ENCODE assay signal across 19 cellular contexts in genomic region chr10:62162261-62162660, GRCh38.
DNase-seq lines count a peak whose midpoint lies in the region; TF ChIP-seq lines count a peak whose summit lies in the region.
"Had no signal": no experiment of that assay in that cellular context is flagged by ENCODE, and none has a peak within 500 bp of the region (broad histone marks: within the 10 kb centered on the region; RNA-seq: fewer than 3 reads in every experiment).

No MANE protein-coding gene starts in this region.

- H3K4me1 Mint-ChIP-seq in MCF 10A (ENCODE audit: insufficient read depth, unreplicated experiment) = no peaks in the 10 kb centered on the region
- peaks cover 46% of the 10 kb centered on the region for H3K4me1 Mint-ChIP-seq in dendritic cell treated with granulocyte-macrophage colony-stimulating factor and Interleukin-4, amounts not matched to agents 40 ng/mL and 50 ng/mL, for 4 days (ENCODE audit: low read depth)

- H3K4me3 Mint-ChIP-seq in MCF 10A (ENCODE audit: unreplicated experiment) = no peak overlapping the region
- no peak overlapping the region for H3K4me3 Mint-ChIP-seq in dendritic cell treated with granulocyte-macrophage colony-stimulating factor and Interleukin-4, amounts not matched to agents 40 ng/mL and 50 ng/mL, for 4 days
- H3K4me3 Mint-ChIP-seq: CD14-positive monocyte; CD4-positive, alpha-beta memory T cell; GM23338; H9 had no signal

- H3K9ac ChIP-seq in mammary epithelial cell (ENCODE audit: insufficient read depth, low read length) = no peak overlapping the region
- H3K9ac ChIP-seq in trophoblast cell (ENCODE audit: low read length) = no peak overlapping the region
- H3K9ac ChIP-seq: BLaER1 treated with 17β-estradiol and CSF1 and Interleukin-3, amounts not matched to agents 10 nM and 100 nM had no signal

- no peaks in the 10 kb centered on the region for H3K79me2 ChIP-seq in mammary epithelial cell (ENCODE audit: insufficient read depth, low read length)
- H3K79me2 ChIP-seq in trophoblast cell (ENCODE audit: control insufficient read depth, insufficient read depth, low read length, poor library complexity) = no peaks in the 10 kb centered on the region

- no peak overlapping the region for H2AK5ac ChIP-seq in trophoblast cell (ENCODE audit: low read length)

- H4K12ac ChIP-seq in trophoblast cell (ENCODE audit: low read depth, low read length) = no peak overlapping the region

- BruUV-seq in mammary epithelial cell (replicated peaks; lab: Mats Ljungman, UMichigan) = no TSS peak
- no TSS peak for BruUV-seq in MCF 10A (replicated peaks; lab: Mats Ljungman, UMichigan)

- no peaks in the 10 kb centered on the region for H4K20me1 ChIP-seq in mammary epithelial cell (ENCODE audit: insufficient read depth, low read length)
- H4K20me1 ChIP-seq: BLaER1 treated with 17β-estradiol and CSF1 and Interleukin-3, amounts not matched to agents 10 nM and 100 nM had no signal

- H3K4me1 ChIP-seq in mammary epithelial cell (ENCODE audit: insufficient read depth, low read length) (no peaks in the 10 kb centered on the region), trophoblast cell (ENCODE audit: control insufficient read depth in 1 of 2, insufficient read depth in 2 of 2, low read length in 2 of 2) (no peaks in the 10 kb centered on the region), adrenal gland (replicated peaks in 1 of 2) (peaks cover 0 to 12% of the 10 kb centered on the region in 2 donors), testis (no peaks in the 10 kb centered on the region)
- H3K4me1 ChIP-seq: BE2C had no signal

- no peaks in the 10 kb centered on the region for H3K9me3 ChIP-seq in mammary epithelial cell (replicated peaks; ENCODE audit: insufficient read depth, low read length)
- no peaks in the 10 kb centered on the region for H3K9me3 ChIP-seq in trophoblast cell (ENCODE audit: insufficient read depth, low read depth, low read length)
- H3K9me3 ChIP-seq in adrenal gland (replicated peaks in 1 of 3) = no peaks in the 10 kb centered on the region
- H3K9me3 ChIP-seq in testis = no peaks in the 10 kb centered on the region
- H3K9me3 ChIP-seq: BE2C had no signal

- H3K18ac ChIP-seq in trophoblast cell (ENCODE audit: low read length) = no peak overlapping the region

- POLR2A ChIA-PET in MCF 10A (lab: Yijun Ruan, JAX) = no interaction called here

- H3K27ac ChIP-seq in mammary epithelial cell (ENCODE audit: insufficient read depth, low read depth, low read length) (no peak overlapping the region), trophoblast cell (ENCODE audit: low read depth, low read length) (peak overlapping the region; percentile 34), adrenal gland (no peak overlapping the region), testis (no peak overlapping the region)
- H3K27ac ChIP-seq: 22Rv1; BLaER1 treated with 17β-estradiol and CSF1 and Interleukin-3, amounts not matched to agents 10 nM and 100 nM had no signal

- H3K36me3 Mint-ChIP-seq in MCF 10A (ENCODE audit: insufficient read depth, unreplicated experiment) = no peaks in the 10 kb centered on the region
- peaks cover 6% of the 10 kb centered on the region for H3K36me3 Mint-ChIP-seq in dendritic cell treated with granulocyte-macrophage colony-stimulating factor and Interleukin-4, amounts not matched to agents 40 ng/mL and 50 ng/mL, for 4 days (ENCODE audit: low read depth)
- H3K36me3 Mint-ChIP-seq: CD14-positive monocyte; CD4-positive, alpha-beta memory T cell had no signal

- H3K27ac Mint-ChIP-seq in MCF 10A (ENCODE audit: low read depth, unreplicated experiment) = no peak overlapping the region
- peak overlapping the region; percentile 48 for H3K27ac Mint-ChIP-seq in dendritic cell treated with granulocyte-macrophage colony-stimulating factor and Interleukin-4, amounts not matched to agents 40 ng/mL and 50 ng/mL, for 4 days
- H3K27ac Mint-ChIP-seq: CD14-positive monocyte; CD4-positive, alpha-beta memory T cell; GM23338; H9 had no signal

- H3K36me3 ChIP-seq in mammary epithelial cell (ENCODE audit: insufficient read depth, low read length) (no peaks in the 10 kb centered on the region), trophoblast cell (ENCODE audit: control insufficient read depth in 1 of 2, insufficient read depth in 2 of 2, low read length in 2 of 2) (no peaks in the 10 kb centered on the region), adrenal gland (replicated peaks in 1 of 2) (no peaks in the 10 kb centered on the region), testis (ENCODE audit: low read depth, missing control alignments) (no peaks in the 10 kb centered on the region)
- H3K36me3 ChIP-seq: BE2C; BLaER1 treated with 17β-estradiol and CSF1 and Interleukin-3, amounts not matched to agents 10 nM and 100 nM had no signal

- H2BK5ac ChIP-seq in trophoblast cell (ENCODE audit: low read depth, low read length, poor library complexity) = no peak overlapping the region

- intact Hi-C loops in mammary epithelial cell (cut with micrococcal nuclease) = no loop called here
- intact Hi-C loops in MCF 10A (cut with micrococcal nuclease) = no loop called here
- intact Hi-C loops in dendritic cell treated with granulocyte-macrophage colony-stimulating factor and Interleukin-4, amounts not matched to agents 40 ng/mL and 50 ng/mL, for 4 days (cut with micrococcal nuclease) = no loop called here
- intact Hi-C loops in adrenal gland (cut with DNase I) = no loop called here
- intact Hi-C loops in testis (cut with DNase I; ENCODE audit: low total_unique reads) = no loop called here

- dilution Hi-C loops in mammary epithelial cell (cut with HindIII; ENCODE audit: low sequenced_read_pairs) = no loop called here

- H3K9me3 Mint-ChIP-seq in MCF 10A (ENCODE audit: unreplicated experiment) = no peaks in the 10 kb centered on the region
- H3K9me3 Mint-ChIP-seq in dendritic cell treated with granulocyte-macrophage colony-stimulating factor and Interleukin-4, amounts not matched to agents 40 ng/mL and 50 ng/mL, for 4 days = no peaks in the 10 kb centered on the region
- H3K9me3 Mint-ChIP-seq: GM23338, H9 had no signal

- in situ Hi-C loops in mammary epithelial cell (cut with MboI; ENCODE audit: low sequenced_read_pairs in 2 of 2) = no loop called here

- H3K79me1 ChIP-seq in trophoblast cell (ENCODE audit: low read length) = no peaks in the 10 kb centered on the region

- H4K8ac ChIP-seq in trophoblast cell (ENCODE audit: low read depth, low read length) = no peak overlapping the region

- H3K23ac ChIP-seq in trophoblast cell (ENCODE audit: low read length) = no peak overlapping the region

- CTCF ChIA-PET in mammary epithelial cell (lab: Charles Lee; ENCODE audit: low non-redundant PET) = no interaction called here
- CTCF ChIA-PET in MCF 10A (lab: Yijun Ruan, JAX) = no interaction called here

- H2AFZ ChIP-seq in mammary epithelial cell (ENCODE audit: low read depth, low read length) (peak overlapping the region; percentile 27), trophoblast cell (ENCODE audit: insufficient read depth, low read length, poor library complexity) (no peak overlapping the region)
- H2AFZ ChIP-seq: GM23338 had no signal

- H3K4me3 ChIP-seq in mammary epithelial cell (replicated peaks in 1 of 3; ENCODE audit: insufficient read depth in 1 of 3, low read depth in 2 of 3, low read length in 3 of 3) = no peak overlapping the region
- no peak overlapping the region for H3K4me3 ChIP-seq in trophoblast cell (ENCODE audit: low read depth, low read length)
- H3K4me3 ChIP-seq in adrenal gland = no peak overlapping the region
- H3K4me3 ChIP-seq in testis = no peak overlapping the region
- H3K4me3 ChIP-seq: BLaER1 treated with 17β-estradiol and CSF1 and Interleukin-3, amounts not matched to agents 10 nM and 100 nM; GM23338 had no signal

- H3K27me3 ChIP-seq in mammary epithelial cell (ENCODE audit: insufficient read depth, low read length) (no peaks in the 10 kb centered on the region), trophoblast cell (ENCODE audit: insufficient read depth, low read length) (no peaks in the 10 kb centered on the region), adrenal gland (no peaks in the 10 kb centered on the region), testis (no peaks in the 10 kb centered on the region)
- H3K27me3 ChIP-seq: BE2C; BLaER1 treated with 17β-estradiol and CSF1 and Interleukin-3, amounts not matched to agents 10 nM and 100 nM had no signal

- no peak overlapping the region for H3K4me2 ChIP-seq in mammary epithelial cell (ENCODE audit: insufficient read depth, low read depth, low read length)
- H3K4me2 ChIP-seq in trophoblast cell (ENCODE audit: low read length) = no peak overlapping the region
- H3K4me2 ChIP-seq: BLaER1 treated with 17β-estradiol and CSF1 and Interleukin-3, amounts not matched to agents 10 nM and 100 nM; GM23338 had no signal

- H3K27me3 Mint-ChIP-seq in MCF 10A (ENCODE audit: insufficient read depth, unreplicated experiment) = no peaks in the 10 kb centered on the region
- H3K27me3 Mint-ChIP-seq in dendritic cell treated with granulocyte-macrophage colony-stimulating factor and Interleukin-4, amounts not matched to agents 40 ng/mL and 50 ng/mL, for 4 days = no peaks in the 10 kb centered on the region
- H3K27me3 Mint-ChIP-seq: CD4-positive, alpha-beta memory T cell had no signal

- TF ChIP-seq POLR2A in adrenal gland (IDR thresholded peaks at IDR 0.05) = no peak
- TF ChIP-seq POLR2A in testis (IDR thresholded peaks at IDR 0.05) = no peak

- DNase-seq in mammary epithelial cell (no peak), MCF 10A (ENCODE audit: unreplicated experiment) (no peak), trophoblast cell (peak; percentile 82 to 87), adrenal gland (no peak), testis (no peak)
- DNase-seq: ACHN; AML-193; BE2C; Calu3; CD4-positive, alpha-beta memory T cell; DMS53; DMS79 treated with DMSO at 0.1 percent for 48 hours; GF-D8; H9 had no signal

- H2BK12ac ChIP-seq in trophoblast cell (ENCODE audit: low read length) = no peak overlapping the region

- no peak overlapping the region for H2BK120ac ChIP-seq in trophoblast cell (ENCODE audit: insufficient read depth, low read length, poor library complexity)

- WGBS in mammary epithelial cell (ENCODE audit: low coverage, missing lambda C conversion rate) = 100% methylated on average over 1 of the region's 2 CpGs
- no CpG with 5 or more reads among the region's 2 CpGs for WGBS in trophoblast cell (ENCODE audit: extremely low coverage, insufficient coverage, insufficient read length)
- 89 to 93% (median 89%) methylated on average over 2 of the region's 2 CpGs for WGBS in adrenal gland, 4 donors
- WGBS in testis, 2 donors = 83 to 86% methylated on average over 2 of the region's 2 CpGs

- H4K91ac ChIP-seq in trophoblast cell (ENCODE audit: low read depth, low read length) = no peak overlapping the region

- no peak for TF ChIP-seq CTCF in mammary epithelial cell (conservative IDR thresholded peaks at IDR 0.05 in 1 of 2, IDR thresholded peaks at IDR 0.05 in 1 of 2; ENCODE audit: extremely low read depth in 1 of 2, insufficient read depth in 1 of 2, low read depth in 1 of 2, low read length in 2 of 2)
- no peak for TF ChIP-seq CTCF in MCF 10A (IDR thresholded peaks at IDR 0.05; ENCODE audit: unreplicated experiment)
- no peak for TF ChIP-seq CTCF in adrenal gland (IDR thresholded peaks at IDR 0.05)
- no peak for TF ChIP-seq CTCF in testis (IDR thresholded peaks at IDR 0.05)

- no peak overlapping the region for H3K4ac ChIP-seq in trophoblast cell (ENCODE audit: low read depth, low read length)

- H3K14ac ChIP-seq in trophoblast cell (ENCODE audit: low read length) = no peak overlapping the region

Comparison
In these comparisons a context has a peak if more than half of its experiments do, and no peak if none do; other contexts are left out.
1. DNase-seq: peak in trophoblast cell (2 of 2); none in mammary epithelial cell (single experiment), MCF 10A (single experiment), adrenal gland (0 of 7) and testis (single experiment).